1 cellular context compared by ENCODE assay signal in the genomic region with DNA sequence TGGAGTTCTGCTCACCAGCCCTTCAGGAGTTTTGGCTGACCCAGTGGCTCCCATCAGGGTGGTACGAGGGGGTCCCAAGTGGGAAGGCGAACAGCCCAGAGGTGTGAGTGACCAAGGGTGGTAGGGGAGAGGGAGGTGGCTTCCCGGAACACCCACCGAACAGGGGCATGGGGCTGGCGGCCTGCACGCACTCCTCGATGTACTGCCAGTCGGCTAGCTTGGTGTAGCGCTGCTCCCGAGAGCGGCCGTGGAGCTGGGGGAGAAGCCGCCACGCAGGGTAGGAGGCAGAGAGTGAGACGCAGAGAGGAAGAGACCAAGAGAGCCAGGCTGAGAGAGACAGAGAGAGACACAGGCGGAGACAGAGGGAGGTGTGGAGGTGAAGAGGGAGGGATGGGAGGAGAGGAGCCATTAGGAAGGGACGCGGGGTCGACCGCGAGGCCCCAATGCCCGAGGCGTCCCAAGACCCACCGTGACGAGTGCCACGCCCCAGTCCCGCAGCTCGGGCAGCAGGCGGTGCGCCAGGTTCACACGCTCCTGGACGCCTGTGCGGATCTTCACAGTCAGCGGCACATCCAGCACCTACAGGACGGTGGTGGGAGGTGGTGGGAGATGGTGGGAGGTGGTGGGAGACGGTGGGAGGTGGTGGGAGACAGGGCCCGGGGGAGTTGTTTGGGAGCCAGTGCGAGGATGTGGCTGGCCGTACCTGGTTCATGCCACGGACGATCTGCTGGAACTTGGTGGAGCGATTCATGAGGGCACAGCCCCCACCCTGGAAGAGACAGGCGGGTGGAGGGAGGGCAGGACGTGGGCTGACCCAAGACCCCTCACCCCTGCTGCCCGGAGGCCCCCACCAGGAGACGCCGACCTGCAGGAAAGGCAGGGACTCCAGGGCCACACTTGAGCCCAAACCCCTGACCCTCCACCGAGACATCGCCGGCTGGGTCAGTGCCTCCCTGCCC.
TF ChIP-seq lines count a peak whose summit lies in the region.

No MANE protein-coding gene starts in this region.

TF ChIP-seq in GM12878, 131 proteins besides CTCF, POLR2A, EP300 and RAD21:
- TF ChIP-seq ZSCAN29 (IDR thresholded peaks at IDR 0.05) (no peak), POLR2AphosphoS2 (IDR thresholded peaks at IDR 0.05; ENCODE audit: low read depth, low read length) (no peak)
